Comparison of ENCODE assay signal across 31 cellular contexts in genomic region chr22:23649071-23649501, GRCh38. TPM values are rescaled to one million over a fixed set of nuclear protein-coding genes. Genes with fewer than 3 reads are reported as not detected.
"Had no signal": no experiment of that assay in that cellular context is flagged by ENCODE, and none has a peak within 500 bp of the region (broad histone marks: within the 10 kb centered on the region; RNA-seq: fewer than 3 reads in every experiment).

No MANE protein-coding gene starts in this region.

- ATAC-seq: effector memory CD8-positive, alpha-beta T cell; left ventricle myocardium superior; mucosa of descending colon; stimulated activated naive B cell treated with anti-CD40 and anti-IgM and Interleukin-4, amounts not matched to agents 10 μg/mL and 1 μg/mL and 100 μg/mL, for 72 hours had no signal

- H3K4me3 Mint-ChIP-seq: effector memory CD8-positive, alpha-beta T cell; immature natural killer cell; mesothelial cell of epicardium; naive B cell; natural killer cell treated with Interleukin-12 subunit alpha and Interleukin-12 subunit beta and Interleukin-15 and Interleukin-18, amount 100 ng/mL, for 72 hours; neural crest cell; stimulated activated naive B cell treated with anti-CD40 and anti-IgM and Interleukin-4, amounts not matched to agents 10 μg/mL and 1 μg/mL and 100 μg/mL, for 72 hours; stimulated activated naive CD8-positive, alpha-beta T cell treated with anti-CD3 and anti-CD28 coated beads, Interleukin-15, Interleukin-2, amounts not matched to agents 100 ng/mL and 50 ng/mL, for 24 hours had no signal

- H3K27ac ChIP-seq: esophagus squamous epithelium, psoas muscle, skin epidermis, thoracic aorta, transverse colon had no signal

- DNase-seq: cortex of kidney; effector memory CD8-positive, alpha-beta T cell; erythroblast; esophagus squamous epithelium; foreskin melanocyte; hypothalamus; immature natural killer cell; islet precursor cell; kidney glomerular epithelial cell; left ventricle myocardium superior; mesenchymal stem cell; mucosa of descending colon; naive B cell; psoas muscle; stimulated activated CD4-positive, alpha-beta T cell treated with anti-CD3 and anti-CD28 coated beads, Interleukin-15, amount 100 ng/mL, for 24 hours; stimulated activated CD4-positive, alpha-beta T cell treated with anti-CD3 and anti-CD28 coated beads, Interleukin-2, amount 100 ng/mL, for 48 hours; stimulated activated naive B cell treated with anti-CD40 and anti-IgM and Interleukin-4, amounts not matched to agents 10 μg/mL and 1 μg/mL and 100 μg/mL, for 72 hours; transverse colon had no signal

- H3K4me3 ChIP-seq: esophagus squamous epithelium, mucosa of descending colon, psoas muscle, skin epidermis, thoracic aorta, transverse colon had no signal

- H3K9me3 Mint-ChIP-seq: effector memory CD8-positive, alpha-beta T cell; immature natural killer cell; mesothelial cell of epicardium; naive B cell; natural killer cell treated with Interleukin-12 subunit alpha and Interleukin-12 subunit beta and Interleukin-15 and Interleukin-18, amount 100 ng/mL, for 72 hours; neural crest cell; stimulated activated naive B cell treated with anti-CD40 and anti-IgM and Interleukin-4, amounts not matched to agents 10 μg/mL and 1 μg/mL and 100 μg/mL, for 72 hours; stimulated activated naive CD8-positive, alpha-beta T cell treated with anti-CD3 and anti-CD28 coated beads, Interleukin-15, Interleukin-2, amounts not matched to agents 100 ng/mL and 50 ng/mL, for 24 hours had no signal

- H3K4me1 Mint-ChIP-seq: immature natural killer cell; mesothelial cell of epicardium; neural crest cell; stimulated activated naive B cell treated with anti-CD40 and anti-IgM and Interleukin-4, amounts not matched to agents 10 μg/mL and 1 μg/mL and 100 μg/mL, for 72 hours had no signal

- H3K27ac Mint-ChIP-seq: effector memory CD8-positive, alpha-beta T cell; immature natural killer cell; mesothelial cell of epicardium; natural killer cell treated with Interleukin-12 subunit alpha and Interleukin-12 subunit beta and Interleukin-15 and Interleukin-18, amount 100 ng/mL, for 72 hours; stimulated activated naive B cell treated with anti-CD40 and anti-IgM and Interleukin-4, amounts not matched to agents 10 μg/mL and 1 μg/mL and 100 μg/mL, for 72 hours; stimulated activated naive CD8-positive, alpha-beta T cell treated with anti-CD3 and anti-CD28 coated beads, Interleukin-15, Interleukin-2, amounts not matched to agents 100 ng/mL and 50 ng/mL, for 24 hours had no signal

- H3K27me3 ChIP-seq: esophagus squamous epithelium, transverse colon had no signal

- H3K36me3 Mint-ChIP-seq: natural killer cell treated with Interleukin-12 subunit alpha and Interleukin-12 subunit beta and Interleukin-15 and Interleukin-18, amount 100 ng/mL, for 72 hours had no signal

- FAIRE-seq: endometrium had no signal

- H3K36me3 ChIP-seq: thoracic aorta, transverse colon had no signal

- H3K4me1 ChIP-seq: esophagus squamous epithelium, psoas muscle, transverse colon had no signal

- H3K27me3 Mint-ChIP-seq: effector memory CD8-positive, alpha-beta T cell; naive B cell; natural killer cell treated with Interleukin-12 subunit alpha and Interleukin-12 subunit beta and Interleukin-15 and Interleukin-18, amount 100 ng/mL, for 72 hours; stimulated activated naive B cell treated with anti-CD40 and anti-IgM and Interleukin-4, amounts not matched to agents 10 μg/mL and 1 μg/mL and 100 μg/mL, for 72 hours; stimulated activated naive CD8-positive, alpha-beta T cell treated with anti-CD3 and anti-CD28 coated beads, Interleukin-15, Interleukin-2, amounts not matched to agents 100 ng/mL and 50 ng/mL, for 24 hours had no signal

- H3K9me3 ChIP-seq: esophagus squamous epithelium, mucosa of descending colon, psoas muscle, thoracic aorta, transverse colon had no signal

RNA-seq across cellular contexts. Expression of gene DRICH1, which starts 17.0 kb away (rescaled TPM):
- total RNA-seq: dermis microvascular lymphatic vessel endothelial cell, left ventricle myocardium superior, lung microvascular endothelial cell, neural crest cell, thoracic aorta had no signal
- polyA plus RNA-seq: immature natural killer cell had no signal

RNA-seq across cellular contexts. Expression of gene RGL4, which starts 41.7 kb away (rescaled TPM):
- total RNA-seq: dermis microvascular lymphatic vessel endothelial cell, esophagus squamous epithelium, left ventricle myocardium superior, lung microvascular endothelial cell, mesothelial cell of epicardium, neural crest cell, osteocyte, renal cortical epithelial cell, right cardiac atrium, thoracic aorta, urinary bladder had no signal
